8 cellular contexts compared by ENCODE assay signal in the genomic region with DNA sequence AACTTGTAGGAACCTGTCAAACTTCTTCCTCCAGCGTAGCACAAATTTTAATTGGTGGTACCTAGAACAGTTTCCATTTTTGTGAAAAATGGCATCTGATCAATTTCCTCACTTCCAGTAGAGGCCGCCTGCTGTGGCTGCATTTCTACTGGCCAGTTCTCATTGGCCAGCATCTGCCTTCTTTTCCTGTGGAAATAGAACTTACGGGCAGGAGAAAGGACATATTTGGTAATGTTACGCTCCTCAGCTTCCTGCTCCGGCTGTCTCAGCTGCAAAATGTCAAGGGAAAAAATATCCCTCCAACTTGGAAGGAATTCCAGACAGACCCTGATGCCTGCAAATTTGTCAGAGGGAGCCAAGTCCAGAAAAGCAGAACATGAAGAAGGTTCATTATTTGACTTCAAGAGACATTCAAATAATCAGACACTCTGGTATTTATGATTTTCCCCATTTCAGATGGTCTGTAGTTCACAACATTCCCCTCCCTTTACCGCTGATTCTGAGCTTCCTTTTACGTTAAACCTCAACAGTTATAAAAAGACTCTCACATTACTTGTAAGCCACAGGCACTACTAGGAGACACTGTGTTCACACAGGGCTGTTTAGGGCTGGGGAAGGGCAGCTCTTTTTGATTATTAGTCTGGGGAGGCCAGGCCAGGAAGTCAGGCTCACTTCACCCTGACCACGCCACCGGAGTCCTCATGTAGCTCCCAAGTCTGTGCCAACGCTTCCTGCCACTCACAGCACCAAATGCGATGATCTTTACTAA.
DNase-seq lines count a peak whose midpoint lies in the region; ATAC-seq and TF ChIP-seq lines count a peak whose summit lies in the region.

No MANE protein-coding gene starts in this region.

- H3K9me2 ChIP-seq in SK-N-SH: no peaks in the 10 kb centered on the region

- peaks cover 32% of the 10 kb centered on the region for H3F3A ChIP-seq in SK-N-SH (replicated peaks; ENCODE audit: insufficient read depth)

- H3K4me1 ChIP-seq in SK-N-SH (ENCODE audit: control insufficient read depth in 1 of 2, insufficient read depth in 2 of 2, low read depth in 1 of 2, low read length in 1 of 2) (peaks cover 0 to 41% of the 10 kb centered on the region in 2 experiments; a peak in 3 of 4 replicates), cardiac muscle cell (ENCODE audit: low read depth) (peaks cover 9% of the 10 kb centered on the region)

- H4K20me1 ChIP-seq in SK-N-SH (ENCODE audit: insufficient read depth): no peaks in the 10 kb centered on the region

- H3K36me3 ChIP-seq in SK-N-SH (replicated peaks in 1 of 2; ENCODE audit: control insufficient read depth in 1 of 2, insufficient read depth in 2 of 2, low read length in 1 of 2) (no peaks in the 10 kb centered on the region), cardiac muscle cell (no peaks in the 10 kb centered on the region)

- DNase-seq in EH (ENCODE audit: low read depth): peak; percentile 81
- DNase-seq in SK-N-SH: no peak
- peak in 1 of 2 donors; percentile 87 for DNase-seq in cardiac muscle cell (ENCODE audit: low read depth in 1 of 2, low spot score in 1 of 2)
- peak; percentile 47 for DNase-seq in pulmonary artery endothelial cell (ENCODE audit: low read depth, low spot score)
- DNase-seq in HPDE6-E6E7 (ENCODE audit: extremely low spot score): no peak
- no peak for DNase-seq in dedifferentiated amniotic fluid mesenchymal stem cell (ENCODE audit: extremely low spot score)

- H3K27me3 ChIP-seq in SK-N-SH (ENCODE audit: insufficient read depth): no peaks in the 10 kb centered on the region
- no peaks in the 10 kb centered on the region for H3K27me3 ChIP-seq in cardiac muscle cell

- CTCF ChIA-PET in SK-N-SH (lab: Yijun Ruan, JAX): no interaction called here

- H3K9ac ChIP-seq in SK-N-SH: peak overlapping the region; percentile 85

- H2AFZ ChIP-seq in SK-N-SH (ENCODE audit: low read depth): peak overlapping the region; percentile 49; the same call in 1 of the 2 replicates

- ATAC-seq in HG02623 (IDR thresholded peaks at IDR 0.05; ENCODE audit: unreplicated experiment) (no peak), GM18907 (IDR thresholded peaks at IDR 0.05; ENCODE audit: unreplicated experiment) (no peak)

- H3K4me3 ChIP-seq in SK-N-SH (ENCODE audit: low read depth in 2 of 2, low read length in 1 of 2) (peak overlapping the region in 1 of 2 experiments; percentile 12; a peak in 1 of 4 replicates), cardiac muscle cell (no peak overlapping the region)

- H3K9me3 ChIP-seq in SK-N-SH (no peaks in the 10 kb centered on the region), cardiac muscle cell (ENCODE audit: low read depth) (no peaks in the 10 kb centered on the region)

- no peak for TF ChIP-seq EP300 in SK-N-SH (IDR thresholded peaks at IDR 0.05; ENCODE audit: borderline replicate concordance in 1 of 2, low read depth in 1 of 2, low read length in 1 of 2)

- H3K79me2 ChIP-seq in SK-N-SH (ENCODE audit: insufficient read depth): no peaks in the 10 kb centered on the region

- POLR2A ChIA-PET in SK-N-SH (lab: Yijun Ruan, JAX): no interaction called here

- 33% methylated on average over 11 of the region's 11 CpGs for WGBS in SK-N-SH (ENCODE audit: low lambda C conversion rate)

- peak overlapping the region; percentile 56 for H3K4me2 ChIP-seq in SK-N-SH

- TF ChIP-seq RAD21 in SK-N-SH (IDR thresholded peaks at IDR 0.05; ENCODE audit: low read length): no peak

- H3K27ac ChIP-seq in SK-N-SH (ENCODE audit: low read depth in 2 of 2, low read length in 1 of 2) (peak overlapping the region; percentile 43 to 100; a peak in 3 of 4 replicates), cardiac muscle cell (peak overlapping the region; percentile 65)

- TF ChIP-seq CTCF in SK-N-SH (IDR thresholded peaks at IDR 0.05) (peak; percentile 31), cardiac muscle cell (IDR thresholded peaks at IDR 0.05; ENCODE audit: low read depth, low read length) (peak; percentile 15)

TF ChIP-seq in SK-N-SH, 30 proteins besides CTCF, POLR2A, EP300 and RAD21:
- TF ChIP-seq RXRA (IDR thresholded peaks at IDR 0.05; ENCODE audit: borderline replicate concordance, low read depth) (no peak), FOSL2 (IDR thresholded peaks at IDR 0.05; ENCODE audit: borderline replicate concordance, low read depth) (0 out of 2 replicates have a peak, but pooled peaks have one; percentile 5)
- TF ChIP-seq, protein P1, sequence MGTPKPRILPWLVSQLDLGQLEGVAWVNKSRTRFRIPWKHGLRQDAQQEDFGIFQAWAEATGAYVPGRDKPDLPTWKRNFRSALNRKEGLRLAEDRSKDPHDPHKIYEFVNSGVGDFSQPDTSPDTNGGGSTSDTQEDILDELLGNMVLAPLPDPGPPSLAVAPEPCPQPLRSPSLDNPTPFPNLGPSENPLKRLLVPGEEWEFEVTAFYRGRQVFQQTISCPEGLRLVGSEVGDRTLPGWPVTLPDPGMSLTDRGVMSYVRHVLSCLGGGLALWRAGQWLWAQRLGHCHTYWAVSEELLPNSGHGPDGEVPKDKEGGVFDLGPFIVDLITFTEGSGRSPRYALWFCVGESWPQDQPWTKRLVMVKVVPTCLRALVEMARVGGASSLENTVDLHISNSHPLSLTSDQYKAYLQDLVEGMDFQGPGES (IDR thresholded peaks at IDR 0.05; ENCODE audit: low read depth, low read length): no peak
- TF ChIP-seq, protein P2, sequence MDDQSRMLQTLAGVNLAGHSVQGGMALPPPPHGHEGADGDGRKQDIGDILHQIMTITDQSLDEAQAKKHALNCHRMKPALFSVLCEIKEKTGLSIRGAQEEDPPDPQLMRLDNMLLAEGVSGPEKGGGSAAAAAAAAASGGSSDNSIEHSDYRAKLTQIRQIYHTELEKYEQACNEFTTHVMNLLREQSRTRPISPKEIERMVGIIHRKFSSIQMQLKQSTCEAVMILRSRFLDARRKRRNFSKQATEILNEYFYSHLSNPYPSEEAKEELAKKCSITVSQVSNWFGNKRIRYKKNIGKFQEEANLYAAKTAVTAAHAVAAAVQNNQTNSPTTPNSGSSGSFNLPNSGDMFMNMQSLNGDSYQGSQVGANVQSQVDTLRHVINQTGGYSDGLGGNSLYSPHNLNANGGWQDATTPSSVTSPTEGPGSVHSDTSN (IDR thresholded peaks at IDR 0.05): peak; percentile 31; the same call in 1 of the 2 replicates
- TF ChIP-seq, protein P3, sequence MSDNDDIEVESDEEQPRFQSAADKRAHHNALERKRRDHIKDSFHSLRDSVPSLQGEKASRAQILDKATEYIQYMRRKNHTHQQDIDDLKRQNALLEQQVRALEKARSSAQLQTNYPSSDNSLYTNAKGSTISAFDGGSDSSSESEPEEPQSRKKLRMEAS (IDR thresholded peaks at IDR 0.05; ENCODE audit: low read depth): peak; percentile 55; the same call in 1 of the 2 replicates

Comparison
In these comparisons a context has a peak if more than half of its experiments do, and no peak if none do; other contexts are left out.
1. DNase-seq: peak in EH (single experiment) and pulmonary artery endothelial cell (single experiment); none in SK-N-SH (single experiment), HPDE6-E6E7 (single experiment) and dedifferentiated amniotic fluid mesenchymal stem cell (single experiment).